ENCODE assay signal across 8 cellular contexts in genomic region chr11:128627666-128628342, GRCh38. TPM values are rescaled to one million over a fixed set of nuclear protein-coding genes. Genes with fewer than 3 reads are reported as not detected.
DNase-seq lines count a peak whose midpoint lies in the region; ATAC-seq and TF ChIP-seq lines count a peak whose summit lies in the region.

No MANE protein-coding gene starts in this region.

- intact Hi-C loops in right lobe of liver (cut with DNase I) = no loop called here

- TF ChIP-seq POLR2A in right lobe of liver (IDR thresholded peaks at IDR 0.05) = no peak

- H3K4me3 ChIP-seq in brain microvascular endothelial cell (ENCODE audit: low read depth, low read length) = no peak overlapping the region
- no peak overlapping the region for H3K4me3 ChIP-seq in right lobe of liver

- TF ChIP-seq CTCF in brain microvascular endothelial cell (IDR thresholded peaks at IDR 0.05; ENCODE audit: low read depth, low read length, missing control alignments) (peak; percentile 40), right lobe of liver (IDR thresholded peaks at IDR 0.05) (no peak)

- H3K36me3 ChIP-seq in brain microvascular endothelial cell (replicated peaks) (no peaks in the 10 kb centered on the region), right lobe of liver (no peaks in the 10 kb centered on the region)

- ATAC-seq in HG03280 (IDR thresholded peaks at IDR 0.05; ENCODE audit: unreplicated experiment) (peak; percentile 35), right lobe of liver (no peak)

- 79% methylated on average over 6 of the region's 7 CpGs for WGBS in right lobe of liver (ENCODE audit: insufficient coverage, low coverage, low lambda C conversion rate, missing lambda C conversion rate)

- peaks cover 0 to 48% (median 20%) of the 10 kb centered on the region in 4 donors for H3K4me1 ChIP-seq in right lobe of liver

- no peaks in the 10 kb centered on the region for H3K9me3 ChIP-seq in right lobe of liver

- in situ Hi-C loops in brain microvascular endothelial cell (cut with HindIII; ENCODE audit: low pct_ligation_motif_present, low sequenced_read_pairs) = loop anchor here (10.0 to 25.0 kb wide), 2 partner anchors 103 to 341 kb away; no protein-coding TSS in a partner anchor

- no peak overlapping the region for H3K27ac ChIP-seq in brain microvascular endothelial cell
- no peak overlapping the region for H3K27ac ChIP-seq in right lobe of liver

- H3K27me3 ChIP-seq in brain microvascular endothelial cell (replicated peaks) (no peaks in the 10 kb centered on the region), right lobe of liver (no peaks in the 10 kb centered on the region)

- DNase-seq in stimulated activated CD4-positive, alpha-beta T cell treated with anti-CD3 and anti-CD28 coated beads, Interleukin-4, amount 100 ng/mL, for 24 hours = peak; percentile 45
- no peak for DNase-seq in stimulated activated CD4-positive, alpha-beta T cell treated with anti-CD3 and anti-CD28 coated beads, Interleukin-4, amount 100 ng/mL, for 1 hour
- DNase-seq in brain microvascular endothelial cell (no peak), retina (no peak), NCI-H2029 (lab: John Stamatoyannopoulos, UW) (no peak), right lobe of liver (no peak), HK-2 (ENCODE audit: unreplicated experiment) (no peak)

RNA-seq across cellular contexts. Expression of gene ETS1, which starts 40.4 kb away (rescaled TPM):
- 10 to 100 TPM; 14.2 to 37.2 (median 23.3) TPM for total RNA-seq in right lobe of liver
